16 cellular contexts compared by ENCODE assay signal in genomic region chr2:144084114-144084661, GRCh38.
A peak's percentile ranks its signal among the peaks of the same experiment; 100 is the strongest.
DNase-seq lines count a peak whose midpoint lies in the region; ATAC-seq and TF ChIP-seq lines count a peak whose summit lies in the region.
"Had no signal": no experiment of that assay in that cellular context is flagged by ENCODE, and none has a peak within 500 bp of the region (broad histone marks: within the 10 kb centered on the region; RNA-seq: fewer than 3 reads in every experiment).

No MANE protein-coding gene starts in this region.

- H2BK20ac ChIP-seq in IMR-90 (ENCODE audit: low read depth, low read length) = peak overlapping the region; percentile 99

- peak overlapping the region; percentile 100 for H2BK5ac ChIP-seq in IMR-90 (ENCODE audit: low read depth, low read length, poor library complexity, severe bottlenecking)

- H3K4me2 ChIP-seq in IMR-90 (ENCODE audit: low read depth, low read length) = peak overlapping the region; percentile 84; the same call in 1 of the 2 replicates

- peak overlapping the region; percentile 92 for H3K14ac ChIP-seq in IMR-90 (replicated peaks; ENCODE audit: low read depth, low read length)

- no peaks in the 10 kb centered on the region for H3K36me3 Mint-ChIP-seq in Caco-2 (ENCODE audit: insufficient read depth, unreplicated experiment)

- H3K36me3 ChIP-seq in IMR-90 (ENCODE audit: control insufficient read depth, insufficient read depth, low read length) (no peaks in the 10 kb centered on the region), BE2C (no peaks in the 10 kb centered on the region), Caco-2 (ENCODE audit: control insufficient read depth, insufficient read depth, low read length) (no peaks in the 10 kb centered on the region)
- H3K36me3 ChIP-seq: ovary, upper lobe of right lung had no signal

- peak overlapping the region; percentile 95 for H3K56ac ChIP-seq in IMR-90 (ENCODE audit: extremely low read depth, insufficient read depth, low read length)

- BruUV-seq in IMR-90 (replicated peaks; lab: Mats Ljungman, UMichigan) (no TSS peak), Caco-2 (replicated peaks; lab: Mats Ljungman, UMichigan) (no TSS peak)

- intact Hi-C loops in IMR-90 (cut with micrococcal nuclease) = loop anchor here (5.0 kb wide), 2 partner anchors 248 to 428 kb away; a partner anchor contains a TSS
- intact Hi-C loops in Caco-2 (cut with micrococcal nuclease; ENCODE audit: unreplicated experiment) = no loop called here

- TF ChIP-seq POLR2A in IMR-90 (IDR thresholded peaks at IDR 0.05; ENCODE audit: low read depth, low read length) = no peak

- ATAC-seq in IMR-90 (ENCODE audit: low read depth) = peak; percentile 65
- ATAC-seq: effector memory CD8-positive, alpha-beta T cell; upper lobe of right lung had no signal

- H2AFZ ChIP-seq in IMR-90 (replicated peaks; ENCODE audit: low read length, poor library complexity) = peak overlapping the region; percentile 64

- no peaks in the 10 kb centered on the region for H4K20me1 ChIP-seq in IMR-90 (ENCODE audit: insufficient read depth, low read length)

- peak overlapping the region; percentile 100 for H4K5ac ChIP-seq in IMR-90 (ENCODE audit: low read depth, low read length)

- peak overlapping the region; percentile 100 for H3K18ac ChIP-seq in IMR-90 (ENCODE audit: low read depth, low read length)

- no peaks in the 10 kb centered on the region for H3K27me3 Mint-ChIP-seq in Caco-2 (ENCODE audit: insufficient read depth, unreplicated experiment)
- H3K27me3 Mint-ChIP-seq: effector memory CD8-positive, alpha-beta T cell had no signal

- dilution Hi-C loops in IMR-90 (cut with HindIII; ENCODE audit: low sequenced_read_pairs, unreplicated experiment) = no loop called here

- H3K4me3 ChIP-seq in IMR-90 (ENCODE audit: insufficient read depth, low read depth, low read length) (no peak overlapping the region), BE2C (ENCODE audit: low read depth, low read length) (no peak overlapping the region), Caco-2 (ENCODE audit: low read depth, low read length) (no peak overlapping the region)
- H3K4me3 ChIP-seq: ovary, upper lobe of right lung had no signal

- H3K27me3 ChIP-seq in IMR-90 (ENCODE audit: control insufficient read depth, insufficient read depth, low read length) (no peaks in the 10 kb centered on the region), BE2C (no peaks in the 10 kb centered on the region), Caco-2 (replicated peaks; ENCODE audit: control insufficient read depth, insufficient read depth, low read length) (no peaks in the 10 kb centered on the region)
- H3K27me3 ChIP-seq: ovary, upper lobe of right lung had no signal

- no peak for TF ChIP-seq RAD21 in IMR-90 (IDR thresholded peaks at IDR 0.05; ENCODE audit: low read length)

- no peak overlapping the region for H3K9ac ChIP-seq in IMR-90 (ENCODE audit: low read depth, low read length)

- in situ Hi-C loops in ACHN (cut with HindIII; ENCODE audit: low pct_ligation_motif_present, low pct_unique_long_range_greater_than_20kb, low sequenced_read_pairs) (no loop called here), IMR-90 (cut with MboI; ENCODE audit: low sequenced_read_pairs) (no loop called here)

- H2BK120ac ChIP-seq in IMR-90 (ENCODE audit: low read depth, low read length) = peak overlapping the region; percentile 98

- peak overlapping the region; percentile 95 for H2AK5ac ChIP-seq in IMR-90 (ENCODE audit: low read depth, low read length)

- H4K91ac ChIP-seq in IMR-90 (ENCODE audit: insufficient read depth, low read depth, low read length) = peak overlapping the region; percentile 98

- no peak overlapping the region for H3K4me3 Mint-ChIP-seq in Caco-2 (ENCODE audit: unreplicated experiment)
- H3K4me3 Mint-ChIP-seq: effector memory CD8-positive, alpha-beta T cell; H9 had no signal

- H2BK15ac ChIP-seq in IMR-90 (ENCODE audit: low read depth, low read length) = peak overlapping the region; percentile 92

- peak overlapping the region; percentile 95 to 99 for H4K8ac ChIP-seq in IMR-90 (ENCODE audit: low read depth in 2 of 2, low read length in 2 of 2)

- peak overlapping the region; percentile 92 for H2AK9ac ChIP-seq in IMR-90 (replicated peaks; ENCODE audit: low read depth, low read length, poor library complexity)

- CTCF ChIA-PET in IMR-90 (lab: Yijun Ruan, JAX) = interaction anchor here (0.7 kb wide), 1 partner anchor 596 kb away, joined by 3 read pairs; no protein-coding TSS in a partner anchor
- CTCF ChIA-PET in Caco-2 (lab: Charles Lee) = no interaction called here

- no peak overlapping the region for H3K27ac Mint-ChIP-seq in Caco-2 (ENCODE audit: unreplicated experiment)
- H3K27ac Mint-ChIP-seq: effector memory CD8-positive, alpha-beta T cell; H9 had no signal

- H3K9me3 ChIP-seq in IMR-90 (ENCODE audit: control insufficient read depth, insufficient read depth, low read length) (no peaks in the 10 kb centered on the region), BE2C (no peaks in the 10 kb centered on the region), Caco-2 (no peaks in the 10 kb centered on the region)
- H3K9me3 ChIP-seq: ovary, upper lobe of right lung had no signal

- POLR2A ChIA-PET in IMR-90 (lab: Charles Lee; ENCODE audit: unreplicated experiment) (interaction anchor here (0.5 kb wide), 1 partner anchor 33 kb away, joined by 3 read pairs; no protein-coding TSS in a partner anchor), Caco-2 (lab: Charles Lee) (no interaction called here)

- no CpG with 5 or more reads among the region's 2 CpGs for WGBS in IMR-90 (ENCODE audit: extremely low coverage in 2 of 2, insufficient read length in 1 of 2), 2 experiments

- H3K27ac ChIP-seq in IMR-90 (ENCODE audit: insufficient read depth, low read length) = peak overlapping the region; percentile 99
- H3K27ac ChIP-seq: ovary, upper lobe of right lung had no signal

- no peaks in the 10 kb centered on the region for H3K9me3 Mint-ChIP-seq in Caco-2 (ENCODE audit: unreplicated experiment)
- H3K9me3 Mint-ChIP-seq: effector memory CD8-positive, alpha-beta T cell; H9 had no signal

- DNase-seq in ACHN = peak; percentile 68
- peak; percentile 84 for DNase-seq in IMR-90
- DNase-seq in brain pericyte (ENCODE audit: low read depth, low spot score) = peak; percentile 46
- DNase-seq in iris pigment epithelial cell (ENCODE audit: low read depth) = peak; percentile 83
- DNase-seq in OCI-M1 (lab: John Stamatoyannopoulos, UW) = no peak
- DNase-seq in BE2C = no peak
- DNase-seq in Caco-2 = no peak
- DNase-seq in NCI-H1048 (lab: John Stamatoyannopoulos, UW) = no peak
- DNase-seq: DMS79; effector memory CD8-positive, alpha-beta T cell; H9; mesendoderm; NCI-H1417; ovary; stimulated activated CD4-positive, alpha-beta T cell treated with anti-CD3 and anti-CD28 coated beads, Interleukin-15, amount 100 ng/mL, for 24 hours; upper lobe of right lung had no signal

- peaks cover 4 to 5% of the 10 kb centered on the region in 2 experiments; a peak in 2 of 4 replicates for H3K79me1 ChIP-seq in IMR-90 (ENCODE audit: low read depth in 1 of 2, low read length in 2 of 2)

- peaks cover 6% of the 10 kb centered on the region for H3K9me1 ChIP-seq in IMR-90 (ENCODE audit: insufficient read depth, low read length)

- H3K4me1 ChIP-seq in IMR-90 (ENCODE audit: control insufficient read depth, insufficient read depth, low read length) = peaks cover 18% of the 10 kb centered on the region; the same call in 1 of the 2 replicates
- no peaks in the 10 kb centered on the region for H3K4me1 ChIP-seq in BE2C
- H3K4me1 ChIP-seq in Caco-2 = no peaks in the 10 kb centered on the region
- H3K4me1 ChIP-seq: upper lobe of right lung had no signal

- H3K4me1 Mint-ChIP-seq in Caco-2 (ENCODE audit: low read depth, unreplicated experiment) = no peaks in the 10 kb centered on the region

- peak overlapping the region; percentile 99 for H3K4ac ChIP-seq in IMR-90 (ENCODE audit: low read depth, low read length)

- peak overlapping the region; percentile 88 for H3K23ac ChIP-seq in IMR-90 (ENCODE audit: low read depth, low read length)

- no peak for TF ChIP-seq CTCF in IMR-90 (conservative IDR thresholded peaks at IDR 0.05; ENCODE audit: low read depth, low read length)
- TF ChIP-seq CTCF in BE2C (IDR thresholded peaks at IDR 0.05; ENCODE audit: low read depth, low read length) = no peak
- TF ChIP-seq CTCF in Caco-2 (IDR thresholded peaks at IDR 0.05; ENCODE audit: insufficient read depth in 1 of 2, low read depth in 1 of 2, low read length in 1 of 2, severe bottlenecking in 1 of 2, unreplicated experiment in 1 of 2) = no peak

TF ChIP-seq in IMR-90, 13 proteins besides CTCF, POLR2A, EP300 and RAD21:
- TF ChIP-seq FOS (IDR thresholded peaks at IDR 0.05; ENCODE audit: low read depth, low read length) = peak; percentile 56; the same call in 1 of the 2 replicates
- TF ChIP-seq USF2 (IDR thresholded peaks at IDR 0.05; ENCODE audit: low read depth, low read length) = peak; percentile 69
- no peak for TF ChIP-seq RFX5 (IDR thresholded peaks at IDR 0.05; ENCODE audit: low read depth, low read length)

Comparison
In these comparisons a context has a peak if more than half of its experiments do, and no peak if none do; other contexts are left out.
1. DNase-seq: peak in ACHN (single experiment), IMR-90 (single experiment), brain pericyte (single experiment) and iris pigment epithelial cell (single experiment); none in OCI-M1 (single experiment), BE2C (single experiment), Caco-2 (0 of 2) and NCI-H1048 (single experiment).